In the genomic region with DNA sequence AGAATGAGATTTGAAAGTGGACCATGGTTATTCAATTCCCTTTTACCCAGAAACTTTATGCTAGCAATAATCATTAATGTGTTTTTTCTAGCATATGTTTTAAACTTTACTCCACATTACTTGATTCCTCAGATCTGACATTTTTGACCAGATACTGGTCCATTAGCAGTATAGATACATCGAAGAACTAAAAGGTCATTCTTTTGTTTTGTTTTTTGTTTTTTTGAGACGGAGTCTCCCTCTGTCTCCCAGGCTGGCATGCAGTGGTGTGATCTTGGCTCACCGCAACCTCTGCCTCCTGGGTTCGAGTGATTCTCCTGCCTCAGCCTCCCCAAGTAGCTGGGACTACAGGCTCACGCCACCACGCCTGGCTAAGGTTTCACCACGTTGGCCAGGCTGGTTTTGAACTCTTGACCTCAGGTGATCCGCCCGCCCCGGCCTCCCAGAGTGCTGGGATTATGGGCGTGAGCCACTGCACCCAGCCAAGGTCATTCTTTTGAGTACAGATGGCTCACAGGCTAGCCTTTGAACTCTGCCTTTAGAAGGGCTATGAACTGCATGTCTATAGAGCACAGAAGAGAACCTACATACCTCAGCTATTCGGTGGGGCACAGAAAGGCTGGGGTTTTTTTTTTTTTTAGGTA, we compare ENCODE assay signal across 1 cellular context.
TF ChIP-seq lines count a peak whose summit lies in the region.

No MANE protein-coding gene starts in this region.

TF ChIP-seq in HepG2, 621 proteins besides CTCF, POLR2A, EP300 and RAD21 (continued from another document):
- no peak for TF ChIP-seq TAF15 (IDR thresholded peaks at IDR 0.05; ENCODE audit: low read depth, low read length, poor library complexity, severe bottlenecking)
- peak; percentile 81 for TF ChIP-seq ZSCAN9 (CRISPR knock-in tag; IDR thresholded peaks at IDR 0.05; ENCODE audit: borderline replicate concordance)
- TF ChIP-seq HIVEP1 (CRISPR knock-in tag; IDR thresholded peaks at IDR 0.05): peak; percentile 41; the same call in 1 of the 2 replicates
- peak; percentile 75; the same call in 1 of the 2 replicates for TF ChIP-seq HNF4G (IDR thresholded peaks at IDR 0.05; ENCODE audit: borderline replicate concordance, low read depth, low read length)
- TF ChIP-seq HNF4G (CRISPR knock-in tag; IDR thresholded peaks at IDR 0.05; ENCODE audit: borderline replicate concordance, low read depth): peak; percentile 93
- TF ChIP-seq ZNF776 (CRISPR knock-in tag; IDR thresholded peaks at IDR 0.05): no peak
- peak; percentile 79; the same call in 1 of the 2 replicates for TF ChIP-seq NCOR1 (IDR thresholded peaks at IDR 0.05; ENCODE audit: borderline replicate concordance, low read length)
TF ChIP-seq in HepG2: peak in this region for 246.
